In the genomic region with DNA sequence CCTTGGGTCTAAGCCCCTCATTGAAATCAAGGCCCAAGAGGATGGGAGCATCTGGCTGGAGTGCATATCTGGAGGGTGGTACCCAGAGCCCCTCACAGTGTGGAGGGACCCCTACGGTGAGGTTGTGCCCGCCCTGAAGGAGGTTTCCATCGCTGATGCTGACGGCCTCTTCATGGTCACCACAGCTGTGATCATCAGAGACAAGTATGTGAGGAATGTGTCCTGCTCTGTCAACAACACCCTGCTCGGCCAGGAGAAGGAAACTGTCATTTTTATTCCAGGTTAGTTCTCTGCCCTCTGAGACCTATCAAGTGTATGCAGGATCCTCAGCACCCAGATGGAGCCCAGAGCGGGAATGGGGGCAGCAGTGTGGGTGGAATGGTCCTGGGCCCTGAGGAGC, we compare ENCODE assay signal across 1 cellular context.
A peak's percentile ranks its signal among the peaks of the same experiment; 100 is the strongest.
TF ChIP-seq lines count a peak whose summit lies in the region.

No MANE protein-coding gene starts in this region.

TF ChIP-seq in H1, 55 proteins besides CTCF, POLR2A, EP300 and RAD21:
- no peak for TF ChIP-seq SP4 (IDR thresholded peaks at IDR 0.05; ENCODE audit: low read length)
- 0 out of 4 replicates have a peak, but pooled peaks of 1 of the 2 experiments have one; percentile 27 for TF ChIP-seq SIN3A (conservative IDR thresholded peaks at IDR 0.05 in 1 of 2, IDR thresholded peaks at IDR 0.05 in 1 of 2; ENCODE audit: low read depth in 1 of 2, low read length in 2 of 2)
- TF ChIP-seq TEAD4 (IDR thresholded peaks at IDR 0.05; ENCODE audit: low read depth, low read length): peak; percentile 84
